8 cellular contexts compared by ENCODE assay signal in genomic region chr9:94900222-94901018, GRCh38.
A peak's percentile ranks its signal among the peaks of the same experiment; 100 is the strongest.
DNase-seq lines count a peak whose midpoint lies in the region; ATAC-seq and TF ChIP-seq lines count a peak whose summit lies in the region.
"Had no signal": no experiment of that assay in that cellular context is flagged by ENCODE, and none has a peak within 500 bp of the region (broad histone marks: within the 10 kb centered on the region; RNA-seq: fewer than 3 reads in every experiment).

No MANE protein-coding gene starts in this region.

- H3K9me3 ChIP-seq in testis: no peaks in the 10 kb centered on the region

- CTCF ChIA-PET in MCF 10A (lab: Yijun Ruan, JAX): interaction anchor here (0.6 to 1.3 kb wide), 5 partner anchors 9 to 116 kb away, joined by 3 to 4 read pairs (median 3); no protein-coding TSS in a partner anchor

- TF ChIP-seq CTCF in MCF 10A (IDR thresholded peaks at IDR 0.05; ENCODE audit: unreplicated experiment) (no peak), testis (IDR thresholded peaks at IDR 0.05) (no peak)

- POLR2A ChIA-PET in MCF 10A (lab: Yijun Ruan, JAX): interaction anchor here (0.5 to 6.4 kb wide), 28 partner anchors 9 to 779 kb away, joined by 3 to 55 read pairs (median 5); no protein-coding TSS in a partner anchor

- no peak overlapping the region for H3K4me3 ChIP-seq in testis

- 60 to 66% methylated on average over 10 of the region's 10 CpGs for WGBS in testis, 2 donors

- TF ChIP-seq POLR2A in testis (IDR thresholded peaks at IDR 0.05): no peak

- no peaks in the 10 kb centered on the region for H3K36me3 Mint-ChIP-seq in MCF 10A (ENCODE audit: insufficient read depth, unreplicated experiment)

- H3K4me1 Mint-ChIP-seq in MCF 10A (ENCODE audit: insufficient read depth, unreplicated experiment): peaks cover 30% of the 10 kb centered on the region

- no peaks in the 10 kb centered on the region for H3K4me1 ChIP-seq in testis

- H3K9me3 Mint-ChIP-seq in MCF 10A (ENCODE audit: unreplicated experiment): no peaks in the 10 kb centered on the region

- intact Hi-C loops in MCF 10A (cut with micrococcal nuclease): no loop called here
- intact Hi-C loops in testis (cut with DNase I; ENCODE audit: low total_unique reads): no loop called here
- intact Hi-C loops in posterior cingulate gyrus (cut with DNase I): loop anchor here (5.0 to 10.0 kb wide), 2 partner anchors 47 to 116 kb away; no protein-coding TSS in a partner anchor

- H3K36me3 ChIP-seq in testis (ENCODE audit: low read depth, missing control alignments): no peaks in the 10 kb centered on the region

- no peaks in the 10 kb centered on the region for H3K27me3 ChIP-seq in testis

- H3K4me3 Mint-ChIP-seq in MCF 10A (ENCODE audit: unreplicated experiment): peak overlapping the region; percentile 64

- DNase-seq in M059J (ENCODE audit: low read depth) (peak; percentile 93), MCF 10A (ENCODE audit: unreplicated experiment) (peak; percentile 94), left lobe of liver (ENCODE audit: low spot score) (no peak), testis (no peak), posterior cingulate gyrus (no peak), mesenteric fat pad (ENCODE audit: low spot score) (no peak), NCI-H2081 (lab: John Stamatoyannopoulos, UW) (no peak)

- H3K27ac Mint-ChIP-seq in MCF 10A (ENCODE audit: low read depth, unreplicated experiment): peak overlapping the region; percentile 97

- BruUV-seq in MCF 10A (replicated peaks; lab: Mats Ljungman, UMichigan): no TSS peak

- peak overlapping the region; percentile 40 to 56 for H3K27ac ChIP-seq in testis
- H3K27ac ChIP-seq: KMS-11 had no signal

- no peaks in the 10 kb centered on the region for H3K27me3 Mint-ChIP-seq in MCF 10A (ENCODE audit: insufficient read depth, unreplicated experiment)

- peak; percentile 67 for ATAC-seq in left lobe of liver

Comparison
In these comparisons a context has a peak if more than half of its experiments do, and no peak if none do; other contexts are left out.
1. DNase-seq: peak in M059J (single experiment) and MCF 10A (single experiment); none in left lobe of liver (single experiment), testis (single experiment), posterior cingulate gyrus (0 of 10), mesenteric fat pad (single experiment) and NCI-H2081 (0 of 2).